21 cellular contexts compared by ENCODE assay signal in genomic region chr11:57409321-57410100, GRCh38. TPM values are rescaled to one million over a fixed set of nuclear protein-coding genes. Genes with fewer than 3 reads are reported as not detected.
A peak's percentile ranks its signal among the peaks of the same experiment; 100 is the strongest.
DNase-seq lines count a peak whose midpoint lies in the region; ATAC-seq and TF ChIP-seq lines count a peak whose summit lies in the region.
"Had no signal": no experiment of that assay in that cellular context is flagged by ENCODE, and none has a peak within 500 bp of the region (broad histone marks: within the 10 kb centered on the region; RNA-seq: fewer than 3 reads in every experiment).

No MANE protein-coding gene starts in this region.

- no peak overlapping the region for H2AK5ac ChIP-seq in neuronal stem cell (ENCODE audit: low read depth, low read length)

- no peaks in the 10 kb centered on the region for H3K79me1 ChIP-seq in neuronal stem cell (ENCODE audit: low read depth, low read length)

- H3K18ac ChIP-seq in neuronal stem cell (ENCODE audit: low read length) = no peak overlapping the region

- no peaks in the 10 kb centered on the region for H3K27me3 Mint-ChIP-seq in activated naive CD4-positive, alpha-beta T cell treated with anti-CD3 and anti-CD28 coated beads for 36 hours (ENCODE audit: low read depth)
- H3K27me3 Mint-ChIP-seq in activated CD8-positive, alpha-beta T cell treated with anti-CD3 and anti-CD28 coated beads for 36 hours = no peaks in the 10 kb centered on the region
- H3K27me3 Mint-ChIP-seq: CD4-positive, alpha-beta T cell; IgD-negative memory B cell had no signal

- intact Hi-C loops in activated naive CD4-positive, alpha-beta T cell treated with anti-CD3 and anti-CD28 coated beads for 36 hours (cut with micrococcal nuclease) = loop anchor here (5.0 kb wide), 1 partner anchor 72 kb away; the partner anchor contains the start of genes P2RX3 and SSRP1
- intact Hi-C loops in activated CD8-positive, alpha-beta T cell treated with anti-CD3 and anti-CD28 coated beads for 36 hours (cut with micrococcal nuclease) = no loop called here
- intact Hi-C loops in aorta (cut with DNase I) = no loop called here

- WGBS in neuronal stem cell (ENCODE audit: extremely low coverage in 2 of 2, insufficient read length in 2 of 2, insufficient replicate concordance in 1 of 2), 2 donors = no CpG with 5 or more reads among the region's 18 CpGs
- WGBS in aorta, 2 donors = 94 to 96% methylated on average over 16 to 18 of the region's 18 CpGs

- peaks cover 52 to 89% (median 62%) of the 10 kb centered on the region in 10 experiments for H3K4me1 ChIP-seq in BLaER1 treated with 17β-estradiol and CSF1 and Interleukin-3, amounts not matched to agents 10 nM and 100 nM
- H3K4me1 ChIP-seq in neuronal stem cell (ENCODE audit: control insufficient read depth in 2 of 2, insufficient read depth in 1 of 2, low read depth in 1 of 2, low read length in 2 of 2) (peaks cover 0 to 1% of the 10 kb centered on the region in 2 donors), aorta (ENCODE audit: control insufficient read depth in 1 of 2, insufficient read depth in 2 of 2, low read length in 2 of 2) (no peaks in the 10 kb centered on the region)

- peak overlapping the region; percentile 44 for H3K27ac Mint-ChIP-seq in activated naive CD4-positive, alpha-beta T cell treated with anti-CD3 and anti-CD28 coated beads for 36 hours
- H3K27ac Mint-ChIP-seq in activated CD8-positive, alpha-beta T cell treated with anti-CD3 and anti-CD28 coated beads for 36 hours = peak overlapping the region; percentile 74
- H3K27ac Mint-ChIP-seq: CD4-positive, alpha-beta T cell; H9 had no signal

- no peaks in the 10 kb centered on the region for H3K27me3 ChIP-seq in BLaER1 treated with 17β-estradiol and CSF1 and Interleukin-3, amounts not matched to agents 10 nM and 100 nM
- no peaks in the 10 kb centered on the region for H3K27me3 ChIP-seq in neuronal stem cell (ENCODE audit: control insufficient read depth in 3 of 3, insufficient read depth in 3 of 3, low read depth in 1 of 3, low read length in 3 of 3)
- no peaks in the 10 kb centered on the region for H3K27me3 ChIP-seq in aorta (ENCODE audit: control insufficient read depth in 1 of 2, insufficient read depth in 2 of 2, low read length in 1 of 2)

- H3K36me3 ChIP-seq in BLaER1 treated with 17β-estradiol and CSF1 and Interleukin-3, amounts not matched to agents 10 nM and 100 nM = peaks cover 85 to 99% (median 92%) of the 10 kb centered on the region in 11 experiments
- H3K36me3 ChIP-seq in neuronal stem cell (replicated peaks in 1 of 2; ENCODE audit: control insufficient read depth in 2 of 2, insufficient read depth in 2 of 2, low read length in 2 of 2) (peaks cover 20 to 69% of the 10 kb centered on the region in 2 donors), aorta (ENCODE audit: control insufficient read depth in 1 of 2, insufficient read depth in 2 of 2, low read length in 1 of 2) (peaks cover 8 to 16% of the 10 kb centered on the region in 2 donors)

- H3K9me3 Mint-ChIP-seq in activated naive CD4-positive, alpha-beta T cell treated with anti-CD3 and anti-CD28 coated beads for 36 hours = no peaks in the 10 kb centered on the region
- no peaks in the 10 kb centered on the region for H3K9me3 Mint-ChIP-seq in activated CD8-positive, alpha-beta T cell treated with anti-CD3 and anti-CD28 coated beads for 36 hours
- H3K9me3 Mint-ChIP-seq: CD4-positive, alpha-beta T cell; H9 had no signal

- no peak overlapping the region for H4K8ac ChIP-seq in neuronal stem cell (ENCODE audit: low read depth, low read length)

- H2AFZ ChIP-seq in neuronal stem cell (ENCODE audit: low read length) = no peak overlapping the region

- peaks cover 75% of the 10 kb centered on the region for H3K4me1 Mint-ChIP-seq in activated naive CD4-positive, alpha-beta T cell treated with anti-CD3 and anti-CD28 coated beads for 36 hours (ENCODE audit: low read depth)
- H3K4me1 Mint-ChIP-seq in activated CD8-positive, alpha-beta T cell treated with anti-CD3 and anti-CD28 coated beads for 36 hours (ENCODE audit: low read depth) = peaks cover 78% of the 10 kb centered on the region
- H3K4me1 Mint-ChIP-seq: IgD-negative memory B cell had no signal

- H3K9ac ChIP-seq in BLaER1 treated with 17β-estradiol and CSF1 and Interleukin-3, amounts not matched to agents 10 nM and 100 nM = peak overlapping the region in 6 of 11 experiments; percentile 13 to 48 (median 31); a peak in 7 of 22 replicates
- H3K9ac ChIP-seq in neuronal stem cell (ENCODE audit: low read depth, low read length, poor library complexity) = peak overlapping the region; percentile 38

- no peak overlapping the region for H2BK12ac ChIP-seq in neuronal stem cell (ENCODE audit: low read length)

- peak overlapping the region in 8 of 11 experiments; percentile 21 to 86 (median 76); a peak in 15 of 22 replicates for H3K27ac ChIP-seq in BLaER1 treated with 17β-estradiol and CSF1 and Interleukin-3, amounts not matched to agents 10 nM and 100 nM
- H3K27ac ChIP-seq in neuronal stem cell (replicated peaks; ENCODE audit: low read length) = no peak overlapping the region
- no peak overlapping the region for H3K27ac ChIP-seq in aorta (ENCODE audit: low read depth in 1 of 2, low read length in 2 of 2)

- no peak overlapping the region for H2BK120ac ChIP-seq in neuronal stem cell (ENCODE audit: low read depth, low read length)

- peak overlapping the region; percentile 64 for H4K91ac ChIP-seq in neuronal stem cell (ENCODE audit: low read depth, low read length, poor library complexity)

- POLR2A ChIA-PET in activated CD8-positive, alpha-beta T cell treated with anti-CD3 and anti-CD28 coated beads for 36 hours (lab: Charles Lee) = interaction anchor here (1.3 to 19.8 kb wide), 4 partner anchors 10 to 17 kb away, joined by 3 to 264 read pairs (median 6); partner anchors contain the start of gene SLC43A3

- no peak overlapping the region for H2BK15ac ChIP-seq in neuronal stem cell (ENCODE audit: low read length)

- H3K4me3 ChIP-seq in BLaER1 treated with 17β-estradiol and CSF1 and Interleukin-3, amounts not matched to agents 10 nM and 100 nM = no peak overlapping the region; a peak in 1 of 20 replicates
- H3K4me3 ChIP-seq in neuronal stem cell (ENCODE audit: low read length in 2 of 2) (no peak overlapping the region), aorta (ENCODE audit: low read length in 2 of 2) (no peak overlapping the region)

- TF ChIP-seq CTCF in activated CD8-positive, alpha-beta T cell treated with anti-CD3 and anti-CD28 coated beads for 36 hours (IDR thresholded peaks at IDR 0.05) = no peak

- H4K20me1 ChIP-seq in BLaER1 treated with 17β-estradiol and CSF1 and Interleukin-3, amounts not matched to agents 10 nM and 100 nM = peaks cover 17 to 78% (median 62%) of the 10 kb centered on the region in 11 experiments; a peak in 21 of 22 replicates

- H3K23ac ChIP-seq in neuronal stem cell (ENCODE audit: low read depth, low read length, poor library complexity) = peak overlapping the region; percentile 4

- CTCF ChIA-PET in activated naive CD4-positive, alpha-beta T cell treated with anti-CD3 and anti-CD28 coated beads for 36 hours (lab: Charles Lee) = no interaction called here
- CTCF ChIA-PET in activated CD8-positive, alpha-beta T cell treated with anti-CD3 and anti-CD28 coated beads for 36 hours (lab: Charles Lee) = interaction anchor here (0.6 kb wide), 1 partner anchor 96 kb away, joined by 3 read pairs; no protein-coding TSS in a partner anchor

- peaks cover 7 to 36% (median 19%) of the 10 kb centered on the region in 11 experiments; a peak in 18 of 22 replicates for H3K9me3 ChIP-seq in BLaER1 treated with 17β-estradiol and CSF1 and Interleukin-3, amounts not matched to agents 10 nM and 100 nM (replicated peaks in 1 of 11)
- H3K9me3 ChIP-seq in neuronal stem cell (replicated peaks in 1 of 2; ENCODE audit: control insufficient read depth in 2 of 2, insufficient read depth in 1 of 2, low read depth in 1 of 2, low read length in 2 of 2) (no peaks in the 10 kb centered on the region), aorta (ENCODE audit: control insufficient read depth, low read length) (no peaks in the 10 kb centered on the region)

- peak overlapping the region; percentile 31 to 86 (median 79) for H3K4me2 ChIP-seq in BLaER1 treated with 17β-estradiol and CSF1 and Interleukin-3, amounts not matched to agents 10 nM and 100 nM
- no peak overlapping the region for H3K4me2 ChIP-seq in neuronal stem cell (ENCODE audit: insufficient read depth, low read length, poor library complexity, severe bottlenecking)

- no peak for DNase-seq in activated naive CD4-positive, alpha-beta T cell treated with anti-CD3 and anti-CD28 coated beads for 36 hours
- DNase-seq in activated naive CD4-positive, alpha-beta T cell treated with Interleukin-2 at 50 U/mL for 16 hours = no peak
- DNase-seq in activated CD8-positive, alpha-beta T cell treated with anti-CD3 and anti-CD28 coated beads for 36 hours = no peak
- DNase-seq in neuronal stem cell (ENCODE audit: low spot score) = no peak
- no peak for DNase-seq in aorta
- DNase-seq in SKM-1 (lab: John Stamatoyannopoulos, UW; ENCODE audit: unreplicated experiment) = no peak
- DNase-seq: AML-193; CD4-positive, alpha-beta T cell; H9; NCI-H1105 treated with DMSO at 0.1 percent for 48 hours; NCI-H1694 treated with DMSO at 0.1 percent for 48 hours; NCI-H2107; NCI-H2227 treated with DMSO at 0.1 percent for 48 hours; NCI-H524 treated with DMSO at 0.1 percent for 48 hours had no signal

- peaks cover 80% of the 10 kb centered on the region for H3K36me3 Mint-ChIP-seq in activated naive CD4-positive, alpha-beta T cell treated with anti-CD3 and anti-CD28 coated beads for 36 hours (ENCODE audit: low read depth)
- H3K36me3 Mint-ChIP-seq in activated CD8-positive, alpha-beta T cell treated with anti-CD3 and anti-CD28 coated beads for 36 hours (ENCODE audit: low read depth) = peaks cover 83% of the 10 kb centered on the region

- no peak for ATAC-seq in activated CD8-positive, alpha-beta T cell treated with anti-CD3 and anti-CD28 coated beads for 36 hours
- ATAC-seq in aorta (ENCODE audit: low FRiP score) = no peak
- ATAC-seq: Panc1, Right ventricle myocardium inferior had no signal

- no peak overlapping the region for H3K4ac ChIP-seq in neuronal stem cell (ENCODE audit: low read length)

- no peak overlapping the region for H3K4me3 Mint-ChIP-seq in activated naive CD4-positive, alpha-beta T cell treated with anti-CD3 and anti-CD28 coated beads for 36 hours
- H3K4me3 Mint-ChIP-seq in activated CD8-positive, alpha-beta T cell treated with anti-CD3 and anti-CD28 coated beads for 36 hours = no peak overlapping the region
- H3K4me3 Mint-ChIP-seq: CD4-positive, alpha-beta T cell; H9; IgD-negative memory B cell had no signal

- H3K14ac ChIP-seq in neuronal stem cell (ENCODE audit: low read length) = no peak overlapping the region

- peak overlapping the region; percentile 56 for H2BK5ac ChIP-seq in neuronal stem cell (ENCODE audit: low read length)

RNA-seq across cellular contexts. Expression of gene SLC43A3, which starts 17.4 kb away (rescaled TPM):
- total RNA-seq in activated naive CD4-positive, alpha-beta T cell treated with anti-CD3 and anti-CD28 coated beads for 36 hours = 100 to 1,000 TPM; 116 to 117 TPM
- 100 to 1,000 TPM; 294 to 300 TPM for total RNA-seq in activated CD8-positive, alpha-beta T cell treated with anti-CD3 and anti-CD28 coated beads for 36 hours
- 9.6 TPM for polyA plus RNA-seq in neuronal stem cell (2013, experiment 1 of 2)
- 9.1 TPM for polyA plus RNA-seq in neuronal stem cell (2013, experiment 2 of 2)
- 10 to 100 TPM; 59.7 to 97.8 TPM for total RNA-seq in aorta
- polyA plus RNA-seq in aorta = 10 to 100 TPM; 28.0 to 30.4 TPM

RNA-seq across cellular contexts. Expression of gene PRG2, which starts 19.1 kb away (rescaled TPM):
- total RNA-seq in activated naive CD4-positive, alpha-beta T cell treated with anti-CD3 and anti-CD28 coated beads for 36 hours = 1 to 10 TPM; 1.0 TPM
- total RNA-seq in activated CD8-positive, alpha-beta T cell treated with anti-CD3 and anti-CD28 coated beads for 36 hours = 1 to 10 TPM in 1 of 2 experiments, under 1 TPM in 1; 0.43 to 2.3 TPM
- 0.24 TPM for polyA plus RNA-seq in neuronal stem cell (2013, experiment 1 of 2)
- 0.22 TPM for polyA plus RNA-seq in neuronal stem cell (2013, experiment 2 of 2)
- under 1 TPM; 0.39 to 0.84 TPM for total RNA-seq in aorta
- under 1 TPM in 1 of 2 donors, not detected in 1; 0.15 TPM for polyA plus RNA-seq in aorta
- total RNA-seq: A673, H9, HT1080, LHCN-M2, Right ventricle myocardium inferior had no signal
- polyA plus RNA-seq: IgD-negative memory B cell had no signal

RNA-seq across cellular contexts. Expression of gene PRG3, which starts 28.6 kb away (rescaled TPM):
- total RNA-seq in activated naive CD4-positive, alpha-beta T cell treated with anti-CD3 and anti-CD28 coated beads for 36 hours = not detected
- not detected for total RNA-seq in activated CD8-positive, alpha-beta T cell treated with anti-CD3 and anti-CD28 coated beads for 36 hours
- not detected for polyA plus RNA-seq in neuronal stem cell (2013, experiment 1 of 2)
- polyA plus RNA-seq in neuronal stem cell (2013, experiment 2 of 2) = not detected
- not detected for total RNA-seq in aorta
- not detected for polyA plus RNA-seq in aorta
- total RNA-seq: A673; CD4-positive, alpha-beta T cell; H9; HT1080; LHCN-M2; Right ventricle myocardium inferior had no signal
- polyA plus RNA-seq: IgD-negative memory B cell had no signal

RNA-seq across cellular contexts. Expression of gene RTN4RL2, which starts 50.8 kb away (rescaled TPM):
- total RNA-seq in activated naive CD4-positive, alpha-beta T cell treated with anti-CD3 and anti-CD28 coated beads for 36 hours = under 1 TPM; 0.74 to 0.99 TPM
- under 1 TPM; 0.23 to 0.27 TPM for total RNA-seq in activated CD8-positive, alpha-beta T cell treated with anti-CD3 and anti-CD28 coated beads for 36 hours
- 6.6 TPM for polyA plus RNA-seq in neuronal stem cell (2013, experiment 1 of 2)
- polyA plus RNA-seq in neuronal stem cell (2013, experiment 2 of 2) = 6.8 TPM
- 1 to 10 TPM; 1.1 to 4.3 TPM for total RNA-seq in aorta
- polyA plus RNA-seq in aorta = under 1 TPM in 1 of 2 donors, not detected in 1; 0.20 TPM

Comparison
In these comparisons a context has a peak if more than half of its experiments do, and no peak if none do; other contexts are left out.
1. H3K27ac ChIP-seq: peak in BLaER1 treated with 17β-estradiol and CSF1 and Interleukin-3, amounts not matched to agents 10 nM and 100 nM (8 of 11); none in neuronal stem cell (single experiment) and aorta (0 of 2).